ENCODE assay signal across 1 cellular context in genomic region chr9:101398930-101399640, GRCh38.
TF ChIP-seq lines count a peak whose summit lies in the region.

No MANE protein-coding gene starts in this region.

TF ChIP-seq in IMR-90, 13 proteins besides CTCF, POLR2A, EP300 and RAD21:
- TF ChIP-seq CEBPB (IDR thresholded peaks at IDR 0.05; ENCODE audit: low read depth, low read length), result no peak
- TF ChIP-seq RCOR1 (IDR thresholded peaks at IDR 0.05; ENCODE audit: insufficient replicate concordance, low read length), result no peak
- TF ChIP-seq RFX5 (IDR thresholded peaks at IDR 0.05; ENCODE audit: low read depth, low read length), result no peak
- TF ChIP-seq NFE2L2 (IDR thresholded peaks at IDR 0.05; ENCODE audit: low read depth, low read length), result no peak
- TF ChIP-seq SMC3 (IDR thresholded peaks at IDR 0.05; ENCODE audit: low read depth, low read length), result no peak
- no peak for TF ChIP-seq BHLHE40 (IDR thresholded peaks at IDR 0.05; ENCODE audit: low read depth, low read length)
- TF ChIP-seq MAZ (IDR thresholded peaks at IDR 0.05; ENCODE audit: borderline replicate concordance, low read depth, low read length), result no peak
- TF ChIP-seq USF2 (IDR thresholded peaks at IDR 0.05; ENCODE audit: low read depth, low read length), result no peak
- TF ChIP-seq ELK1 (IDR thresholded peaks at IDR 0.05; ENCODE audit: borderline replicate concordance, low read depth, low read length), result no peak
- no peak for TF ChIP-seq FOS (IDR thresholded peaks at IDR 0.05; ENCODE audit: low read depth, low read length)
- TF ChIP-seq MAFK (IDR thresholded peaks at IDR 0.05; ENCODE audit: low read depth, low read length), result no peak
- TF ChIP-seq MXI1 (IDR thresholded peaks at IDR 0.05; ENCODE audit: borderline replicate concordance, low read depth, low read length), result no peak
- no peak for TF ChIP-seq CHD1 (IDR thresholded peaks at IDR 0.05; ENCODE audit: low read depth, low read length)
